Comparison of ENCODE assay signal across 27 cellular contexts in the genomic region with DNA sequence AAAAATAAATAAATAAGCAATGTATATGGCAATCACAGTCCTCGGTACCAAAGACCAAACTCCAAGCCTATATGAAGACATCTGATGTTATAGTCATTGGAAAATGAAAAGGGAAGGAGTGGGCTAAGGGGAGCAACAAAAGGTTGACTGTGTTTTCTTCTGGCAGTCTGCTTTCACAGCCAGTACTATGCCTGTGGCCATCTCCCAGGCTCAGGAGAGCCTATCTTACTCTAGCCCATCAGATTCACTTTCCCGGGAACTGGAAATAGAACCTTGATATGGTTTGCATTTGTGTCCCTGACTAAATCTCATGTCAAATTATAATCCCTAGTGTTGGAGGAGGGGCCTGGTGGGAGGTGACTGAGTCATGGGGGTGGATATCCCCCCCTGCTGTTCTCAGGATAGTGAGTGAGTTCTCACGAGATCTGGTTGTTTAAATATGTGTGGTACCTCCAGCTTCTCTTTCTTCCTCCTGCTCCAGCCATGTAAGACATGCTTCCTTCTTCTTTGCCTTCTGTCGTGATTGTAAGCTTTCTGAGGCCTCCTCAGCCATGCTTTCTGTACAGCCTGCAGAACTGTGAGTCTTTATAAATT.
A peak's percentile ranks its signal among the peaks of the same experiment; 100 is the strongest.
DNase-seq lines count a peak whose midpoint lies in the region; ATAC-seq, FAIRE-seq and TF ChIP-seq lines count a peak whose summit lies in the region.
"Had no signal": no experiment of that assay in that cellular context is flagged by ENCODE, and none has a peak within 500 bp of the region (broad histone marks: within the 10 kb centered on the region; RNA-seq: fewer than 3 reads in every experiment).

No MANE protein-coding gene starts in this region.

- H3K27me3 ChIP-seq in GM23338 (ENCODE audit: insufficient read depth): no peaks in the 10 kb centered on the region
- H3K27me3 ChIP-seq in K562 (ENCODE audit: control insufficient read depth in 2 of 2, insufficient read depth in 2 of 2, low read length in 2 of 2): no peaks in the 10 kb centered on the region
- no peaks in the 10 kb centered on the region for H3K27me3 ChIP-seq in parathyroid adenoma (ENCODE audit: control insufficient read depth, insufficient read depth, low read length)

- no peak overlapping the region for H3K4me3 Mint-ChIP-seq in GM23338
- no peak overlapping the region for H3K4me3 Mint-ChIP-seq in activated T-helper 2 cell treated with anti-CD3 and anti-CD28 coated beads, Interferon-gamma antibody, Interleukin-2, Interleukin-4, amounts not matched to agents 10 μg/mL and 5 μg/mL and 100 μg/mL, durations not matched to agents 14 hours and 24 hours and 36 hours (ENCODE audit: low read depth)
- H3K4me3 Mint-ChIP-seq: CD4-positive, alpha-beta memory T cell; HFFc6 had no signal

- no peaks in the 10 kb centered on the region for H3K9me1 ChIP-seq in K562 (ENCODE audit: control insufficient read depth, insufficient read depth, low read length)

- no peaks in the 10 kb centered on the region for H3K9me3 ChIP-seq in K562 (replicated peaks; ENCODE audit: control insufficient read depth, insufficient read depth, low read depth, low read length)
- H3K9me3 ChIP-seq in parathyroid adenoma (ENCODE audit: control insufficient read depth, low read length): no peaks in the 10 kb centered on the region
- H3K9me3 ChIP-seq: HAP-1 had no signal

- no peak for TF ChIP-seq RAD21 in K562 (CRISPR knock-in tag; conservative IDR thresholded peaks at IDR 0.05 in 1 of 2, IDR thresholded peaks at IDR 0.05 in 1 of 2)

- TF ChIP-seq CTCF in GM23338 (conservative IDR thresholded peaks at IDR 0.05; ENCODE audit: low read depth in 2 of 2): no peak
- no peak for TF ChIP-seq CTCF in K562 (IDR thresholded peaks at IDR 0.05 in 2 of 3, conservative IDR thresholded peaks at IDR 0.05 in 1 of 3; ENCODE audit: insufficient read depth in 2 of 3, low read depth in 1 of 3, low read length in 3 of 3)
- no peak for TF ChIP-seq CTCF in parathyroid adenoma (IDR thresholded peaks at IDR 0.05)
- TF ChIP-seq CTCF in D721Med (IDR thresholded peaks at IDR 0.05; ENCODE audit: insufficient read depth, missing control alignments): no peak

- H3K4me2 ChIP-seq in GM23338 (no peak overlapping the region), K562 (ENCODE audit: insufficient read depth, low read length) (no peak overlapping the region), parathyroid adenoma (ENCODE audit: low read length) (no peak overlapping the region)

- H3K4me1 ChIP-seq in GM23338 (ENCODE audit: insufficient read depth) (peaks cover 15% of the 10 kb centered on the region), K562 (replicated peaks in 1 of 2; ENCODE audit: control insufficient read depth in 2 of 2, insufficient read depth in 2 of 2, low read length in 2 of 2) (no peaks in the 10 kb centered on the region), parathyroid adenoma (peaks cover 3% of the 10 kb centered on the region)

- ATAC-seq in GM23338 (peak; percentile 56; the same call in 2 of the 3 replicates), K562 (peak; percentile 26; the same call in 2 of the 3 replicates)
- ATAC-seq: Panc1 had no signal

- intact Hi-C loops in K562 (cut with micrococcal nuclease): no loop called here
- intact Hi-C loops in activated T-helper 2 cell treated with anti-CD3 and anti-CD28 coated beads, Interferon-gamma antibody, Interleukin-2, Interleukin-4, amounts not matched to agents 10 μg/mL and 5 μg/mL and 100 μg/mL, durations not matched to agents 14 hours and 24 hours and 36 hours (cut with micrococcal nuclease): no loop called here

- H3K27ac Mint-ChIP-seq in GM23338: peak overlapping the region; percentile 60; the same call in 1 of the 2 replicates
- no peak overlapping the region for H3K27ac Mint-ChIP-seq in activated T-helper 2 cell treated with anti-CD3 and anti-CD28 coated beads, Interferon-gamma antibody, Interleukin-2, Interleukin-4, amounts not matched to agents 10 μg/mL and 5 μg/mL and 100 μg/mL, durations not matched to agents 14 hours and 24 hours and 36 hours
- H3K27ac Mint-ChIP-seq: CD4-positive, alpha-beta memory T cell; HFFc6 had no signal

- H3K27me3 Mint-ChIP-seq in GM23338 (ENCODE audit: insufficient read depth, low read depth, poor library complexity): no peaks in the 10 kb centered on the region
- H3K27me3 Mint-ChIP-seq in activated T-helper 2 cell treated with anti-CD3 and anti-CD28 coated beads, Interferon-gamma antibody, Interleukin-2, Interleukin-4, amounts not matched to agents 10 μg/mL and 5 μg/mL and 100 μg/mL, durations not matched to agents 14 hours and 24 hours and 36 hours (ENCODE audit: low read depth): no peaks in the 10 kb centered on the region

- POLR2A ChIA-PET in K562 (lab: Yijun Ruan, JAX): no interaction called here

- H3K79me2 ChIP-seq in GM23338 (replicated peaks; ENCODE audit: insufficient read depth): peaks cover 3% of the 10 kb centered on the region
- no peaks in the 10 kb centered on the region for H3K79me2 ChIP-seq in K562 (ENCODE audit: control insufficient read depth, insufficient read depth, low read length)
- H3K79me2 ChIP-seq in parathyroid adenoma: no peaks in the 10 kb centered on the region

- no peak for TF ChIP-seq POLR2A in K562 (conservative IDR thresholded peaks at IDR 0.05)

- H3K4me1 Mint-ChIP-seq in GM23338: peaks cover 15% of the 10 kb centered on the region
- no peaks in the 10 kb centered on the region for H3K4me1 Mint-ChIP-seq in activated T-helper 2 cell treated with anti-CD3 and anti-CD28 coated beads, Interferon-gamma antibody, Interleukin-2, Interleukin-4, amounts not matched to agents 10 μg/mL and 5 μg/mL and 100 μg/mL, durations not matched to agents 14 hours and 24 hours and 36 hours (ENCODE audit: low read depth)
- H3K4me1 Mint-ChIP-seq: CD4-positive, alpha-beta memory T cell had no signal

- in situ Hi-C loops in K562 (cut with MboI): no loop called here

- H3F3A ChIP-seq in GM23338 (replicated peaks; ENCODE audit: low read depth): no peaks in the 10 kb centered on the region

- H3K9ac ChIP-seq in K562 (ENCODE audit: insufficient read depth in 1 of 2, low read depth in 2 of 2, low read length in 2 of 2): no peak overlapping the region
- H3K9ac ChIP-seq in parathyroid adenoma: no peak overlapping the region

- H4K20me1 ChIP-seq in GM23338 (replicated peaks; ENCODE audit: insufficient read depth) (no peaks in the 10 kb centered on the region), K562 (replicated peaks; ENCODE audit: control insufficient read depth, insufficient read depth, low read length) (no peaks in the 10 kb centered on the region)

- CTCF ChIA-PET in K562 (lab: Yijun Ruan, JAX; ENCODE audit: low intra/inter-chr PET ratio): no interaction called here

- no peak for DNase-seq in GM23338 (ENCODE audit: low spot score)
- DNase-seq in M059J (ENCODE audit: low read depth): peak; percentile 22
- no peak for DNase-seq in K562 (ENCODE audit: extremely low read depth in 1 of 4, low spot score in 3 of 4)
- no peak for DNase-seq in activated T-helper 2 cell treated with anti-CD3 and anti-CD28 coated beads, Interferon-gamma antibody, Interleukin-2, Interleukin-4, amounts not matched to agents 10 μg/mL and 5 μg/mL and 100 μg/mL, durations not matched to agents 14 hours and 24 hours and 36 hours (ENCODE audit: low spot score)
- DNase-seq in stimulated activated CD4-positive, alpha-beta T cell treated with anti-CD3 and anti-CD28 coated beads, Interleukin-2, amount 100 ng/mL, for 24 hours: no peak
- no peak for DNase-seq in D721Med (ENCODE audit: insufficient read length, low spot score)
- DNase-seq: C1 segment of cervical spinal cord; CD4-positive, alpha-beta memory T cell; COR-L47; DMS79; GF-D8; HFFc6; KG1; NCI-H1092; NCI-H1417 treated with DMSO at 0.1 percent for 48 hours; NCI-H1694 treated with DMSO at 0.1 percent for 48 hours; NCI-H2081; NCI-H226; NCI-H510A; NCI-H69; SHP77 treated with DMSO at 0.1 percent for 48 hours had no signal

- peaks cover 4% of the 10 kb centered on the region; the same call in 1 of the 2 replicates for H3K9me2 ChIP-seq in GM23338 (ENCODE audit: insufficient read depth)

- H3K4me3 ChIP-seq in GM23338 (no peak overlapping the region), K562 (no peak overlapping the region), parathyroid adenoma (ENCODE audit: low read depth, low read length) (no peak overlapping the region)
- H3K4me3 ChIP-seq: HAP-1, SK-N-MC had no signal

- H3K27ac ChIP-seq in GM23338 (ENCODE audit: low read depth) (no peak overlapping the region), K562 (ENCODE audit: extremely low read depth, low read depth, low read length) (no peak overlapping the region), parathyroid adenoma (no peak overlapping the region)
- H3K27ac ChIP-seq: SK-N-MC had no signal

- H3K9me3 Mint-ChIP-seq in GM23338: no peaks in the 10 kb centered on the region
- H3K9me3 Mint-ChIP-seq in activated T-helper 2 cell treated with anti-CD3 and anti-CD28 coated beads, Interferon-gamma antibody, Interleukin-2, Interleukin-4, amounts not matched to agents 10 μg/mL and 5 μg/mL and 100 μg/mL, durations not matched to agents 14 hours and 24 hours and 36 hours: no peaks in the 10 kb centered on the region
- H3K9me3 Mint-ChIP-seq: CD4-positive, alpha-beta memory T cell; HFFc6 had no signal

- no peaks in the 10 kb centered on the region; the same call in 2 of the 3 replicates for H3K36me3 Mint-ChIP-seq in GM23338 (ENCODE audit: low read depth)
- H3K36me3 Mint-ChIP-seq in activated T-helper 2 cell treated with anti-CD3 and anti-CD28 coated beads, Interferon-gamma antibody, Interleukin-2, Interleukin-4, amounts not matched to agents 10 μg/mL and 5 μg/mL and 100 μg/mL, durations not matched to agents 14 hours and 24 hours and 36 hours (ENCODE audit: low read depth): no peaks in the 10 kb centered on the region
- H3K36me3 Mint-ChIP-seq: CD4-positive, alpha-beta memory T cell had no signal

- no TSS peak for BruUV-seq in K562 (replicated peaks; lab: Mats Ljungman, UMichigan)

- TF ChIP-seq EP300 in K562 (IDR thresholded peaks at IDR 0.05; ENCODE audit: low read length): no peak

- WGBS in K562 (ENCODE audit: insufficient coverage, low coverage, missing lambda C conversion rate): 7% methylated on average over 4 of the region's 4 CpGs

- FAIRE-seq in K562 (lab: Jason Lieb, UNC): no peak
- FAIRE-seq in D721Med (lab: Jason Lieb, UNC): no peak
- FAIRE-seq: GM12891, HTR-8/SVneo had no signal

- no peak overlapping the region for H2AFZ ChIP-seq in GM23338
- H2AFZ ChIP-seq in K562 (ENCODE audit: low read depth, low read length): no peak overlapping the region
- H2AFZ ChIP-seq in parathyroid adenoma: peak overlapping the region; percentile 46

- H3K36me3 ChIP-seq in GM23338 (ENCODE audit: insufficient read depth) (no peaks in the 10 kb centered on the region), K562 (ENCODE audit: control insufficient read depth, insufficient read depth, low read length) (no peaks in the 10 kb centered on the region), parathyroid adenoma (ENCODE audit: control insufficient read depth, insufficient read depth, low read length) (no peaks in the 10 kb centered on the region)
- H3K36me3 ChIP-seq: HAP-1 had no signal

TF ChIP-seq in GM23338, 12 proteins besides CTCF, POLR2A, EP300 and RAD21 (continues in another document):
- no peak for TF ChIP-seq ZNF331 (CRISPR knock-in tag; IDR thresholded peaks at IDR 0.05; ENCODE audit: low read depth)
- no peak for TF ChIP-seq CREB1 (CRISPR knock-in tag; IDR thresholded peaks at IDR 0.05; ENCODE audit: low read depth)

TF ChIP-seq in K562, 482 proteins besides CTCF, POLR2A, EP300 and RAD21:
- TF ChIP-seq TEAD2 (tag; IDR thresholded peaks at IDR 0.05): no peak
- TF ChIP-seq CHD2 (IDR thresholded peaks at IDR 0.05; ENCODE audit: low read depth, low read length): peak; percentile 54; the same call in 1 of the 2 replicates
